11 cellular contexts compared by ENCODE assay signal in genomic region chr10:131929122-131929845, GRCh38. TPM values are rescaled to one million over a fixed set of nuclear protein-coding genes. Genes with fewer than 3 reads are reported as not detected.
DNase-seq lines count a peak whose midpoint lies in the region; ATAC-seq and TF ChIP-seq lines count a peak whose summit lies in the region.
"Had no signal": no experiment of that assay in that cellular context is flagged by ENCODE, and none has a peak within 500 bp of the region (broad histone marks: within the 10 kb centered on the region; RNA-seq: fewer than 3 reads in every experiment).

No MANE protein-coding gene starts in this region.

- no peak for ATAC-seq in GM21723 (IDR thresholded peaks at IDR 0.05; ENCODE audit: unreplicated experiment)
- no peak for ATAC-seq in GM19467 (IDR thresholded peaks at IDR 0.05; ENCODE audit: unreplicated experiment)
- ATAC-seq in HG03565 (IDR thresholded peaks at IDR 0.05; ENCODE audit: unreplicated experiment), result no peak
- ATAC-seq in GM18502 (IDR thresholded peaks at IDR 0.05; ENCODE audit: poor library complexity, unreplicated experiment), result no peak
- ATAC-seq: gastrocnemius medialis had no signal

- intact Hi-C loops in Caco-2 (cut with micrococcal nuclease; ENCODE audit: unreplicated experiment), result no loop called here

- H3K4me1 ChIP-seq in Caco-2, result no peaks in the 10 kb centered on the region
- H3K4me1 ChIP-seq in SJSA1 (replicated peaks), result peaks cover 45% of the 10 kb centered on the region

- H3K4me1 Mint-ChIP-seq in Caco-2 (ENCODE audit: low read depth, unreplicated experiment), result peaks cover 14% of the 10 kb centered on the region
- H3K4me1 Mint-ChIP-seq in osteocyte (ENCODE audit: unreplicated experiment), result peaks cover 73% of the 10 kb centered on the region

- no peak overlapping the region for H3K4me3 Mint-ChIP-seq in Caco-2 (ENCODE audit: unreplicated experiment)
- peak overlapping the region; percentile 56 for H3K4me3 Mint-ChIP-seq in osteocyte (ENCODE audit: unreplicated experiment)

- H3K36me3 Mint-ChIP-seq in Caco-2 (ENCODE audit: insufficient read depth, unreplicated experiment) (peaks cover 20% of the 10 kb centered on the region), osteocyte (ENCODE audit: unreplicated experiment) (peaks cover 11% of the 10 kb centered on the region)

- no TSS peak for BruUV-seq in Caco-2 (replicated peaks; lab: Mats Ljungman, UMichigan)

- DNase-seq in Caco-2 (no peak), SJSA1 (ENCODE audit: low read depth in 1 of 2, low spot score in 2 of 2) (peak; percentile 82 to 85), fibroblast of villous mesenchyme (ENCODE audit: low read depth) (no peak), osteocyte (ENCODE audit: extremely low spot score, unreplicated experiment) (no peak)
- DNase-seq: DND-41, gastrocnemius medialis had no signal

- H3K9me3 ChIP-seq in Caco-2 (peaks cover 2% of the 10 kb centered on the region; the same call in 1 of the 2 replicates), SJSA1 (replicated peaks) (peaks cover 4% of the 10 kb centered on the region; the same call in 1 of the 2 replicates)
- H3K9me3 ChIP-seq: gastrocnemius medialis, right lobe of liver had no signal

- H3K27ac Mint-ChIP-seq in Caco-2 (ENCODE audit: unreplicated experiment) (peak overlapping the region; percentile 41), osteocyte (ENCODE audit: unreplicated experiment) (peak overlapping the region; percentile 98)

- H3K36me3 ChIP-seq in Caco-2 (ENCODE audit: control insufficient read depth, insufficient read depth, low read length) (no peaks in the 10 kb centered on the region; the same call in 1 of the 2 replicates), SJSA1 (peaks cover 9% of the 10 kb centered on the region; the same call in 1 of the 2 replicates)
- H3K36me3 ChIP-seq: gastrocnemius medialis, right lobe of liver had no signal

- peak overlapping the region; percentile 68 for H3K27ac ChIP-seq in SJSA1
- H3K27ac ChIP-seq: right lobe of liver had no signal

- no peaks in the 10 kb centered on the region for H3K27me3 ChIP-seq in Caco-2 (replicated peaks; ENCODE audit: control insufficient read depth, insufficient read depth, low read length)
- no peaks in the 10 kb centered on the region for H3K27me3 ChIP-seq in SJSA1 (replicated peaks)
- H3K27me3 ChIP-seq: gastrocnemius medialis, right lobe of liver had no signal

- POLR2A ChIA-PET in Caco-2 (lab: Charles Lee), result no interaction called here

- TF ChIP-seq CTCF in Caco-2 (IDR thresholded peaks at IDR 0.05; ENCODE audit: insufficient read depth in 1 of 2, low read depth in 1 of 2, low read length in 1 of 2, severe bottlenecking in 1 of 2, unreplicated experiment in 1 of 2) (no peak), fibroblast of villous mesenchyme (IDR thresholded peaks at IDR 0.05; ENCODE audit: insufficient read depth, low read depth, low read length) (peak; percentile 5), osteocyte (IDR thresholded peaks at IDR 0.05) (no peak)

- CTCF ChIA-PET in Caco-2 (lab: Charles Lee), result no interaction called here

- H3K4me3 ChIP-seq in Caco-2 (ENCODE audit: low read depth, low read length) (no peak overlapping the region), SJSA1 (no peak overlapping the region), fibroblast of villous mesenchyme (ENCODE audit: low read depth, low read length) (no peak overlapping the region)
- H3K4me3 ChIP-seq: gastrocnemius medialis, right lobe of liver had no signal

- H3K9me3 Mint-ChIP-seq in Caco-2 (ENCODE audit: unreplicated experiment), result no peaks in the 10 kb centered on the region
- H3K9me3 Mint-ChIP-seq in osteocyte (ENCODE audit: unreplicated experiment), result no peaks in the 10 kb centered on the region

- H3K27me3 Mint-ChIP-seq in Caco-2 (ENCODE audit: insufficient read depth, unreplicated experiment), result no peaks in the 10 kb centered on the region
- H3K27me3 Mint-ChIP-seq in osteocyte (ENCODE audit: unreplicated experiment), result no peaks in the 10 kb centered on the region

RNA-seq across cellular contexts. Expression of gene PPP2R2D, which starts 28.5 kb away (rescaled TPM):
- total RNA-seq in Caco-2 (2022) (34.4 and 39.8 TPM in 2 replicates), fibroblast of villous mesenchyme (25.4 and 30.7 TPM in 2 replicates), osteocyte (28.9 and 29.3 TPM in 2 replicates)
- total RNA-seq in SJSA1 (2014; rRNA removed; shearing (Covaris generic)), result 25.2 and 29.2 TPM in 2 replicates

RNA-seq across cellular contexts. Expression of gene BNIP3, which starts 52.4 kb away (rescaled TPM):
- total RNA-seq in Caco-2 (2022) (16.5 and 18.4 TPM in 2 replicates), fibroblast of villous mesenchyme (48.4 and 53.5 TPM in 2 replicates), osteocyte (29.2 and 31.6 TPM in 2 replicates)
- total RNA-seq in SJSA1 (2014; rRNA removed; shearing (Covaris generic)), result 145 and 166 TPM in 2 replicates

Comparison
In these comparisons a context has a peak if more than half of its experiments do, and no peak if none do; other contexts are left out.
1. DNase-seq: peak in SJSA1 (2 of 2); none in Caco-2 (0 of 2), fibroblast of villous mesenchyme (single experiment) and osteocyte (single experiment).